Comparison of ENCODE assay signal across 1 cellular context in genomic region chr7:44132039-44132438, GRCh38.
TF ChIP-seq lines count a peak whose summit lies in the region.

No MANE protein-coding gene starts in this region.

TF ChIP-seq in HepG2, 621 proteins besides CTCF, POLR2A, EP300 and RAD21:
- TF ChIP-seq HOXA9 (CRISPR knock-in tag; IDR thresholded peaks at IDR 0.05; ENCODE audit: borderline replicate concordance), result 0 out of 2 replicates have a peak, but pooled peaks have one; percentile 31
- no peak for TF ChIP-seq TAF15 (IDR thresholded peaks at IDR 0.05; ENCODE audit: low read depth, low read length, poor library complexity, severe bottlenecking)
